17 cellular contexts compared by ENCODE assay signal in the genomic region with DNA sequence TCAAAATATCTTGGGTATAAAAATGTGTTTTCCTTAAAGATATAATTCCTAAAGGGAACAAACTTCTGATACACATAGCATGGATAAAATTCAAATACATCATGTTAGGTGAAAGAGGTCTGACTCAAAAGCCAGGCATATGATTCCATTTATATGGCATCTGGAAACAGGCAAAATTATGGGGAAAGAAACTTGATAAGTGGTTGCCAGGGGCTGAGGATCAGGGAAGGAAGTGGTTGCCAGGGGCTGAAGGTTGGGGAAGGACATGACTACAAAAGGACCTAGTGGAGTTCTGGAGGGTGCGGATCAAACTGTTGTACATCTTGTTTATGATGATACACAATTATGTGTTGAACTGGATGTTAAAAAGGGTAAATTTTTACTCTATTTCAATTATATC. TPM values are rescaled to one million over a fixed set of nuclear protein-coding genes. Genes with fewer than 3 reads are reported as not detected.
A peak's percentile ranks its signal among the peaks of the same experiment; 100 is the strongest.
DNase-seq lines count a peak whose midpoint lies in the region; ATAC-seq, FAIRE-seq and TF ChIP-seq lines count a peak whose summit lies in the region.
"Had no signal": no experiment of that assay in that cellular context is flagged by ENCODE, and none has a peak within 500 bp of the region (broad histone marks: within the 10 kb centered on the region; RNA-seq: fewer than 3 reads in every experiment).

No MANE protein-coding gene starts in this region.

- H3K79me2 ChIP-seq in endothelial cell of umbilical vein (ENCODE audit: control insufficient read depth, insufficient read depth, low read length), result no peaks in the 10 kb centered on the region

- dilution Hi-C loops in endothelial cell of umbilical vein (cut with MboI; ENCODE audit: extremely low pct_ligation_motif_present, low sequenced_read_pairs), result no loop called here

- BruUV-seq in endothelial cell of umbilical vein (replicated peaks; lab: Mats Ljungman, UMichigan), result no TSS peak

- no peak overlapping the region for H2AFZ ChIP-seq in endothelial cell of umbilical vein (ENCODE audit: low read depth, low read length)

- no peaks in the 10 kb centered on the region for H3K9me1 ChIP-seq in endothelial cell of umbilical vein (replicated peaks; ENCODE audit: control insufficient read depth, extremely low read depth, insufficient read depth, low read length)

- H3K27me3 ChIP-seq in endothelial cell of umbilical vein (ENCODE audit: control insufficient read depth in 2 of 2, insufficient read depth in 2 of 2, low read length in 2 of 2) (no peaks in the 10 kb centered on the region), muscle layer of colon (ENCODE audit: control insufficient read depth in 1 of 2, insufficient read depth in 2 of 2, low read length in 2 of 2) (no peaks in the 10 kb centered on the region)

- TF ChIP-seq CTCF in 22Rv1 (IDR thresholded peaks at IDR 0.05), result no peak
- TF ChIP-seq CTCF in HFF-Myc (IDR thresholded peaks at IDR 0.05; ENCODE audit: low read depth, low read length, missing control alignments), result no peak
- TF ChIP-seq CTCF in endothelial cell of umbilical vein (IDR thresholded peaks at IDR 0.05; ENCODE audit: extremely low read depth in 1 of 2, insufficient read depth in 1 of 2, low read depth in 1 of 2, low read length in 2 of 2), result no peak
- TF ChIP-seq CTCF in omental fat pad (IDR thresholded peaks at IDR 0.05), result no peak

- H3K9me3 ChIP-seq in endothelial cell of umbilical vein (replicated peaks; ENCODE audit: control insufficient read depth, insufficient read depth, low read length) (no peaks in the 10 kb centered on the region), muscle layer of colon (ENCODE audit: low read length) (no peaks in the 10 kb centered on the region)

- H3K4me1 ChIP-seq in endothelial cell of umbilical vein (ENCODE audit: control insufficient read depth, extremely low read depth, insufficient read depth, low read length), result peaks cover 16% of the 10 kb centered on the region
- H3K4me1 ChIP-seq in muscle layer of colon (ENCODE audit: insufficient read depth, low read length), result peaks cover 22% of the 10 kb centered on the region

- H3K4me3 ChIP-seq in HFF-Myc (replicated peaks; ENCODE audit: low read depth, low read length), result no peak overlapping the region
- H3K4me3 ChIP-seq in endothelial cell of umbilical vein (replicated peaks in 1 of 3; ENCODE audit: insufficient read depth in 1 of 3, low read depth in 1 of 3, low read length in 3 of 3), result no peak overlapping the region
- no peak overlapping the region for H3K4me3 ChIP-seq in muscle layer of colon (ENCODE audit: low read depth in 1 of 2, low read length in 2 of 2)

- intact Hi-C loops in endothelial cell of umbilical vein (cut with micrococcal nuclease), result no loop called here

- H3K36me3 ChIP-seq in endothelial cell of umbilical vein (ENCODE audit: control insufficient read depth in 2 of 2, extremely low read depth in 1 of 2, insufficient read depth in 2 of 2, low read length in 2 of 2) (no peaks in the 10 kb centered on the region), muscle layer of colon (ENCODE audit: insufficient read depth, low read length) (peaks cover 28% of the 10 kb centered on the region)

- H4K20me1 ChIP-seq in endothelial cell of umbilical vein (replicated peaks; ENCODE audit: control insufficient read depth, extremely low read depth, insufficient read depth, low read length), result peaks cover 11% of the 10 kb centered on the region

- peak overlapping the region; percentile 85 for H3K27ac ChIP-seq in 22Rv1
- no peak overlapping the region for H3K27ac ChIP-seq in endothelial cell of umbilical vein (ENCODE audit: insufficient read depth, low read depth, low read length)
- peak overlapping the region; percentile 49 for H3K27ac ChIP-seq in muscle layer of colon (ENCODE audit: low read depth, low read length)

- TF ChIP-seq POLR2A in endothelial cell of umbilical vein (IDR thresholded peaks at IDR 0.05; ENCODE audit: low read depth, low read length), result no peak

- CTCF ChIA-PET in endothelial cell of umbilical vein (lab: Charles Lee), result interaction anchor here (1.3 to 3.2 kb wide), 3 partner anchors 10 to 14 kb away, joined by 5 to 11 read pairs (median 9); no protein-coding TSS in a partner anchor

- peak; percentile 50 for DNase-seq in HFF-Myc (ENCODE audit: extremely low read depth, low read depth)
- no peak for DNase-seq in endothelial cell of umbilical vein (ENCODE audit: low read depth, low spot score)
- no peak for DNase-seq in HK-2 (ENCODE audit: unreplicated experiment)
- DNase-seq in omental fat pad (ENCODE audit: low spot score), result no peak
- DNase-seq: activated B cell treated with CpG ODN at 0.5 μM for 24 hours; activated T-cell treated with anti-CD3 and anti-CD28 coated beads, Interleukin-2, amount 50 U/mL, for 72 hours; central memory CD4-positive, alpha-beta T cell; NCI-H1694 treated with DMSO at 0.1 percent for 48 hours; NCI-H345; SIG-M5; stimulated activated naive CD8-positive, alpha-beta T cell treated with anti-CD3 and anti-CD28 coated beads, Interleukin-15, Interleukin-2, amounts not matched to agents 100 U/mL and 50 U/mL, for 24 hours; T-helper 2 cell had no signal

- H3K9ac ChIP-seq in endothelial cell of umbilical vein (replicated peaks; ENCODE audit: extremely low read depth, insufficient read depth, low read length) (no peak overlapping the region), muscle layer of colon (ENCODE audit: low read length) (no peak overlapping the region)

- no peak for ATAC-seq in omental fat pad (ENCODE audit: low FRiP score)
- no peak for ATAC-seq in HG03442 (IDR thresholded peaks at IDR 0.05; ENCODE audit: unreplicated experiment)
- no peak for ATAC-seq in HG02588 (IDR thresholded peaks at IDR 0.05; ENCODE audit: unreplicated experiment)
- ATAC-seq: activated T-cell treated with anti-CD3 and anti-CD28 coated beads, Interleukin-2, amount 50 U/mL, for 72 hours; stimulated activated naive CD8-positive, alpha-beta T cell treated with anti-CD3 and anti-CD28 coated beads, Interleukin-15, Interleukin-2, amounts not matched to agents 100 U/mL and 50 U/mL, for 24 hours had no signal

- FAIRE-seq in endothelial cell of umbilical vein (lab: Jason Lieb, UNC), result peak; percentile 35
- FAIRE-seq: urothelium cell line had no signal

- POLR2A ChIA-PET in endothelial cell of umbilical vein (lab: Charles Lee), result no interaction called here

- H3K4me2 ChIP-seq in endothelial cell of umbilical vein (ENCODE audit: insufficient read depth, low read length), result no peak overlapping the region

TF ChIP-seq in endothelial cell of umbilical vein, 7 proteins besides CTCF, POLR2A, EP300 and RAD21:
- TF ChIP-seq JUN (IDR thresholded peaks at IDR 0.05; ENCODE audit: borderline replicate concordance, insufficient read depth, insufficient read length, low read depth) (no peak), EZH2 (IDR thresholded peaks at IDR 0.05; ENCODE audit: borderline replicate concordance, low read depth, low read length, severe bottlenecking) (no peak), GATA2 (IDR thresholded peaks at IDR 0.05; ENCODE audit: insufficient read depth, insufficient read length, low read depth, low read length) (no peak), MYC (IDR thresholded peaks at IDR 0.05; ENCODE audit: low read depth, low read length) (no peak), FOS (IDR thresholded peaks at IDR 0.05; ENCODE audit: borderline replicate concordance, insufficient read depth, low read length) (no peak), POLR2AphosphoS5 (IDR thresholded peaks at IDR 0.05; ENCODE audit: insufficient read depth, low read depth, low read length) (no peak)
- TF ChIP-seq, protein P1, sequence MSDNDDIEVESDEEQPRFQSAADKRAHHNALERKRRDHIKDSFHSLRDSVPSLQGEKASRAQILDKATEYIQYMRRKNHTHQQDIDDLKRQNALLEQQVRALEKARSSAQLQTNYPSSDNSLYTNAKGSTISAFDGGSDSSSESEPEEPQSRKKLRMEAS (IDR thresholded peaks at IDR 0.05; ENCODE audit: insufficient read depth, insufficient read length), result no peak
TF ChIP-seq in endothelial cell of umbilical vein: peak in this region for 0.

RNA-seq across cellular contexts. Expression of a gene that starts 55.2 kb away (rescaled TPM):
- total RNA-seq in endothelial cell of umbilical vein (66.5 and 77.4 TPM in 2 replicates), omental fat pad (100 to 1,000 TPM; 126 to 215 (median 162) TPM)
- polyA plus RNA-seq in endothelial cell of umbilical vein, result 71.7 and 75.4 TPM in 2 replicates
- 55.7 and 62.1 TPM in 2 replicates for polyA plus RNA-seq in endothelial cell of umbilical vein (2011; cell fraction: cytosol; rRNA removed)
- polyA plus RNA-seq in endothelial cell of umbilical vein (2011; cell fraction: nucleus; rRNA removed), result 55.2 and 63.1 TPM in 2 replicates
- polyA plus RNA-seq in endothelial cell of umbilical vein (2012), result 74.6 and 96.1 TPM in 2 replicates
- 226 and 271 TPM in 2 replicates for polyA minus RNA-seq in endothelial cell of umbilical vein
- 67.0 TPM for polyA minus RNA-seq in endothelial cell of umbilical vein (2011; cell fraction: cytosol; rRNA and poly(A)+ RNA removed)
- 67.5 and 90.1 TPM in 2 replicates for polyA minus RNA-seq in endothelial cell of umbilical vein (2011; cell fraction: nucleus; rRNA and poly(A)+ RNA removed)
